In genomic region chr19:6610934-6611370, GRCh38 we compare ENCODE assay signal across 10 cellular contexts. TPM values are rescaled to one million over a fixed set of nuclear protein-coding genes. Genes with fewer than 3 reads are reported as not detected.
DNase-seq lines count a peak whose midpoint lies in the region; ATAC-seq and TF ChIP-seq lines count a peak whose summit lies in the region.
"Had no signal": no experiment of that assay in that cellular context is flagged by ENCODE, and none has a peak within 500 bp of the region (broad histone marks: within the 10 kb centered on the region; RNA-seq: fewer than 3 reads in every experiment).

No MANE protein-coding gene starts in this region.

- no peak for TF ChIP-seq POLR2A in breast epithelium (IDR thresholded peaks at IDR 0.05)

- no peaks in the 10 kb centered on the region for H3K27me3 Mint-ChIP-seq in MCF 10A (ENCODE audit: insufficient read depth, unreplicated experiment)
- H3K27me3 Mint-ChIP-seq in activated CD8-positive, alpha-beta T cell treated with anti-CD3 and anti-CD28 coated beads for 36 hours, result peaks cover 27% of the 10 kb centered on the region

- H3K4me1 Mint-ChIP-seq in MCF 10A (ENCODE audit: insufficient read depth, unreplicated experiment), result peaks cover 34% of the 10 kb centered on the region
- H3K4me1 Mint-ChIP-seq in activated CD8-positive, alpha-beta T cell treated with anti-CD3 and anti-CD28 coated beads for 36 hours (ENCODE audit: low read depth), result peaks cover 24% of the 10 kb centered on the region

- peaks cover 0 to 13% of the 10 kb centered on the region in 2 donors for H3K27me3 ChIP-seq in breast epithelium

- H3K36me3 ChIP-seq in breast epithelium, result no peaks in the 10 kb centered on the region
- H3K36me3 ChIP-seq: sigmoid colon had no signal

- no peaks in the 10 kb centered on the region for H3K9me3 ChIP-seq in breast epithelium
- H3K9me3 ChIP-seq: sigmoid colon had no signal

- no peak overlapping the region for H3K4me3 ChIP-seq in breast epithelium
- no peak overlapping the region for H3K4me3 ChIP-seq in fibroblast of the aortic adventitia (ENCODE audit: low read depth, low read length)
- H3K4me3 ChIP-seq: sigmoid colon had no signal

- intact Hi-C loops in MCF 10A (cut with micrococcal nuclease), result loop anchor here (1.0 kb wide), 1 partner anchor 94 kb away; no protein-coding TSS in a partner anchor
- intact Hi-C loops in breast epithelium (cut with DNase I; ENCODE audit: low total_unique reads), result loop anchor here (10.0 kb wide), 1 partner anchor 1666 kb away; no protein-coding TSS in a partner anchor
- intact Hi-C loops in activated CD8-positive, alpha-beta T cell treated with anti-CD3 and anti-CD28 coated beads for 36 hours (cut with micrococcal nuclease), result no loop called here

- TF ChIP-seq CTCF in MCF 10A (IDR thresholded peaks at IDR 0.05; ENCODE audit: unreplicated experiment), result no peak
- TF ChIP-seq CTCF in breast epithelium (IDR thresholded peaks at IDR 0.05), result no peak
- no peak for TF ChIP-seq CTCF in fibroblast of the aortic adventitia (IDR thresholded peaks at IDR 0.05; ENCODE audit: insufficient read depth, low read length)
- no peak for TF ChIP-seq CTCF in activated CD8-positive, alpha-beta T cell treated with anti-CD3 and anti-CD28 coated beads for 36 hours (IDR thresholded peaks at IDR 0.05)

- DNase-seq in MCF 10A (ENCODE audit: unreplicated experiment) (peak; percentile 85), breast epithelium (ENCODE audit: low spot score in 2 of 2) (no peak), SW 1271 (lab: John Stamatoyannopoulos, UW) (peak; percentile 71 to 87), fibroblast of the aortic adventitia (ENCODE audit: low read depth) (peak; percentile 99), stromal cell of bone marrow (ENCODE audit: low read depth) (peak; percentile 99), NCI-H2107 treated with DMSO at 0.1 percent for 48 hours (lab: John Stamatoyannopoulos, UW; ENCODE audit: unreplicated experiment) (no peak)
- DNase-seq in activated CD8-positive, alpha-beta T cell treated with anti-CD3 and anti-CD28 coated beads for 36 hours, result no peak
- DNase-seq: sigmoid colon had no signal

- peaks cover 2% of the 10 kb centered on the region for H3K36me3 Mint-ChIP-seq in MCF 10A (ENCODE audit: insufficient read depth, unreplicated experiment)
- H3K36me3 Mint-ChIP-seq in activated CD8-positive, alpha-beta T cell treated with anti-CD3 and anti-CD28 coated beads for 36 hours (ENCODE audit: low read depth), result peaks cover under 1% of the 10 kb centered on the region
- H3K36me3 Mint-ChIP-seq: activated naive CD4-positive, alpha-beta T cell treated with anti-CD3 and anti-CD28 coated beads, Interleukin-2, amount 50 U/mL, for 24 hours had no signal

- CTCF ChIA-PET in MCF 10A (lab: Yijun Ruan, JAX), result interaction anchor here (0.6 kb wide), 1 partner anchor 488 kb away, joined by 3 read pairs; no protein-coding TSS in a partner anchor
- CTCF ChIA-PET in activated CD8-positive, alpha-beta T cell treated with anti-CD3 and anti-CD28 coated beads for 36 hours (lab: Charles Lee), result interaction anchor here (1.2 kb wide), 1 partner anchor 61 kb away, joined by 3 read pairs; no protein-coding TSS in a partner anchor

- H3K27ac Mint-ChIP-seq in MCF 10A (ENCODE audit: low read depth, unreplicated experiment), result peak overlapping the region; percentile 59
- H3K27ac Mint-ChIP-seq in activated CD8-positive, alpha-beta T cell treated with anti-CD3 and anti-CD28 coated beads for 36 hours, result no peak overlapping the region

- no peaks in the 10 kb centered on the region for H3K4me1 ChIP-seq in breast epithelium
- H3K4me1 ChIP-seq: sigmoid colon had no signal

- no peak for ATAC-seq in HG02759 (IDR thresholded peaks at IDR 0.05; ENCODE audit: unreplicated experiment)
- ATAC-seq in activated CD8-positive, alpha-beta T cell treated with anti-CD3 and anti-CD28 coated beads for 36 hours, result no peak

- peak overlapping the region; percentile 11 for H3K4me3 Mint-ChIP-seq in MCF 10A (ENCODE audit: unreplicated experiment)
- H3K4me3 Mint-ChIP-seq in activated CD8-positive, alpha-beta T cell treated with anti-CD3 and anti-CD28 coated beads for 36 hours, result no peak overlapping the region
- H3K4me3 Mint-ChIP-seq: activated naive CD4-positive, alpha-beta T cell treated with anti-CD3 and anti-CD28 coated beads, Interleukin-2, amount 50 U/mL, for 24 hours had no signal

- no TSS peak for BruUV-seq in MCF 10A (replicated peaks; lab: Mats Ljungman, UMichigan)

- H3K9me3 Mint-ChIP-seq in MCF 10A (ENCODE audit: unreplicated experiment), result no peaks in the 10 kb centered on the region
- H3K9me3 Mint-ChIP-seq in activated CD8-positive, alpha-beta T cell treated with anti-CD3 and anti-CD28 coated beads for 36 hours, result no peaks in the 10 kb centered on the region
- H3K9me3 Mint-ChIP-seq: activated naive CD4-positive, alpha-beta T cell treated with anti-CD3 and anti-CD28 coated beads, Interleukin-2, amount 50 U/mL, for 24 hours had no signal

- POLR2A ChIA-PET in MCF 10A (lab: Yijun Ruan, JAX), result interaction anchor here (2.1 kb wide), 1 partner anchor 80 kb away, joined by 6 read pairs; the partner anchor contains the start of gene TNFSF9
- POLR2A ChIA-PET in activated CD8-positive, alpha-beta T cell treated with anti-CD3 and anti-CD28 coated beads for 36 hours (lab: Charles Lee), result interaction anchor here (1.0 kb wide), 1 partner anchor 17 kb away, joined by 3 read pairs; no protein-coding TSS in a partner anchor

- no peak overlapping the region for H3K27ac ChIP-seq in breast epithelium
- H3K27ac ChIP-seq: sigmoid colon had no signal

RNA-seq across cellular contexts. Expression of gene CD70, which starts 20.0 kb away (rescaled TPM):
- 13.4 and 14.7 TPM in 2 replicates for total RNA-seq in MCF 10A (2022)
- not detected for total RNA-seq in breast epithelium
- total RNA-seq in fibroblast of the aortic adventitia (ENCODE audit: low replicate concordance), result 0.09 TPM in 1 of 2 replicates, not detected in the other
- 10 to 100 TPM; 24.6 to 26.2 TPM for total RNA-seq in activated CD8-positive, alpha-beta T cell treated with anti-CD3 and anti-CD28 coated beads for 36 hours

RNA-seq across cellular contexts. Expression of gene TNFSF14, which starts 59.0 kb away (rescaled TPM):
- total RNA-seq in MCF 10A (2022) (12.1 and 12.2 TPM in 2 replicates), breast epithelium (1 to 10 TPM in 2 of 3 donors, under 1 TPM in 1; 0.96 to 8.3 (median 2.9) TPM), fibroblast of the aortic adventitia (ENCODE audit: low replicate concordance) (1.6 TPM in 1 of 2 replicates, not detected in the other)
- total RNA-seq in activated CD8-positive, alpha-beta T cell treated with anti-CD3 and anti-CD28 coated beads for 36 hours, result 10 to 100 TPM; 41.7 to 43.8 TPM

Comparison
In these comparisons a context has a peak if more than half of its experiments do, and no peak if none do; other contexts are left out.
1. DNase-seq: peak in MCF 10A (single experiment), SW 1271 (2 of 2), fibroblast of the aortic adventitia (single experiment) and stromal cell of bone marrow (single experiment); none in breast epithelium (0 of 2), activated CD8-positive, alpha-beta T cell treated with anti-CD3 and anti-CD28 coated beads for 36 hours (single experiment) and NCI-H2107 treated with DMSO at 0.1 percent for 48 hours (single experiment).
2. RNA of gene CD70, which starts 20.0 kb away (total RNA-seq): 24.6 to 26.2 TPM in activated CD8-positive, alpha-beta T cell treated with anti-CD3 and anti-CD28 coated beads for 36 hours and 13.4 to 14.7 TPM in MCF 10A; 0.09 TPM in fibroblast of the aortic adventitia and not detected in breast epithelium; every median in the first group is over 10 times any median in the second.